Comparison of ENCODE assay signal across 2 cellular contexts in genomic region chr7:150615221-150615755, GRCh38. TPM values are rescaled to one million over a fixed set of nuclear protein-coding genes. Genes with fewer than 3 reads are reported as not detected.
"Had no signal": no experiment of that assay in that cellular context is flagged by ENCODE, and none has a peak within 500 bp of the region (broad histone marks: within the 10 kb centered on the region; RNA-seq: fewer than 3 reads in every experiment).

No MANE protein-coding gene starts in this region.

RNA-seq across cellular contexts. Expression of gene GIMAP4, which starts 48.1 kb away (rescaled TPM):
- total RNA-seq: renal cortical epithelial cell had no signal
- polyA plus RNA-seq: keratinocyte had no signal
